ENCODE assay signal across 6 cellular contexts in genomic region chr19:48363500-48363809, GRCh38. TPM values are rescaled to one million over a fixed set of nuclear protein-coding genes. Genes with fewer than 3 reads are reported as not detected.
DNase-seq lines count a peak whose midpoint lies in the region; ATAC-seq and TF ChIP-seq lines count a peak whose summit lies in the region.

No MANE protein-coding gene starts in this region.

- H3K79me1 ChIP-seq in mesenchymal stem cell (replicated peaks; ENCODE audit: low read length, poor library complexity, severe bottlenecking), result no peaks in the 10 kb centered on the region

- H3K9me3 ChIP-seq in mesenchymal stem cell (ENCODE audit: control insufficient read depth, low read length), result no peaks in the 10 kb centered on the region

- H3K14ac ChIP-seq in mesenchymal stem cell (ENCODE audit: low read length in 2 of 2), result peak overlapping the region in 1 of 2 experiments; percentile 44

- H4K91ac ChIP-seq in mesenchymal stem cell (ENCODE audit: low read length), result peak overlapping the region; percentile 93

- H3K27me3 ChIP-seq in mesenchymal stem cell (ENCODE audit: control insufficient read depth in 1 of 2, insufficient read depth in 1 of 2, low read length in 2 of 2), result no peaks in the 10 kb centered on the region

- H3K4me3 ChIP-seq in mesenchymal stem cell (ENCODE audit: insufficient read depth in 1 of 2, low read depth in 1 of 2, low read length in 2 of 2), result peak overlapping the region; percentile 46 to 92

- H3K27ac ChIP-seq in C4-2B (peak overlapping the region; percentile 93), mesenchymal stem cell (ENCODE audit: low read length, poor library complexity, severe bottlenecking) (peak overlapping the region; percentile 65)

- ATAC-seq in HG02610 (IDR thresholded peaks at IDR 0.05; ENCODE audit: unreplicated experiment), result peak; percentile 16

- peak overlapping the region; percentile 11 to 90 for H2BK12ac ChIP-seq in mesenchymal stem cell (ENCODE audit: low read length in 2 of 2)

- H4K8ac ChIP-seq in mesenchymal stem cell (ENCODE audit: low read length), result peak overlapping the region; percentile 92

- H3K4ac ChIP-seq in mesenchymal stem cell (ENCODE audit: low read depth in 1 of 2, low read length in 2 of 2), result peak overlapping the region; percentile 55 to 90

- 4% methylated on average over 10 of the region's 10 CpGs for WGBS in mesenchymal stem cell

- peak overlapping the region; percentile 88 for H2AK5ac ChIP-seq in mesenchymal stem cell (ENCODE audit: low read length, severe bottlenecking)

- peak; percentile 31 for DNase-seq in activated naive CD4-positive, alpha-beta T cell treated with anti-CD3 and anti-CD28 coated beads, Interleukin-2, amount 50 U/mL, for 16 hours
- DNase-seq in mesenchymal stem cell (no peak), NCI-H524 (lab: John Stamatoyannopoulos, UW) (no peak), islet precursor cell (no peak)

- TF ChIP-seq CTCF in C4-2B (conservative IDR thresholded peaks at IDR 0.05), result no peak

- H3K4me2 ChIP-seq in mesenchymal stem cell (ENCODE audit: low read length, poor library complexity, severe bottlenecking), result peak overlapping the region; percentile 88

- peak overlapping the region; percentile 94 for H3K9ac ChIP-seq in mesenchymal stem cell (ENCODE audit: low read length)

- no peak overlapping the region for H2BK15ac ChIP-seq in mesenchymal stem cell (ENCODE audit: low read depth, poor library complexity, severe bottlenecking)

- peak overlapping the region; percentile 90 for H2AFZ ChIP-seq in mesenchymal stem cell (ENCODE audit: low read depth, low read length)

- peak overlapping the region; percentile 11 for H2BK5ac ChIP-seq in mesenchymal stem cell (ENCODE audit: low read depth, low read length, poor library complexity, severe bottlenecking)

- H3K18ac ChIP-seq in mesenchymal stem cell (ENCODE audit: low read depth in 1 of 2, low read length in 2 of 2), result peak overlapping the region; percentile 87 to 92

- H3K36me3 ChIP-seq in mesenchymal stem cell (ENCODE audit: control insufficient read depth in 1 of 2, insufficient read depth in 2 of 2, low read depth in 1 of 2, low read length in 2 of 2), result peaks cover 0 to 10% of the 10 kb centered on the region in 2 experiments

- peak overlapping the region; percentile 29 for H2BK120ac ChIP-seq in mesenchymal stem cell (ENCODE audit: low read depth, low read length)

- no peak overlapping the region for H3K23ac ChIP-seq in mesenchymal stem cell (ENCODE audit: low read length in 2 of 2)

- peaks cover 8% of the 10 kb centered on the region for H3K4me1 ChIP-seq in mesenchymal stem cell (ENCODE audit: control insufficient read depth, insufficient read depth, low read depth, low read length)

RNA-seq across cellular contexts. Expression of gene TMEM143, which starts 0.3 kb away (rescaled TPM):
- 3.7 TPM for polyA plus RNA-seq in mesenchymal stem cell (2013, experiment 1 of 2)
- 3.8 TPM for polyA plus RNA-seq in mesenchymal stem cell (2013, experiment 2 of 2)

RNA-seq across cellular contexts. Expression of gene SYNGR4, which starts 0.7 kb away (rescaled TPM):
- not detected for polyA plus RNA-seq in mesenchymal stem cell (2013, experiment 1 of 2)
- not detected for polyA plus RNA-seq in mesenchymal stem cell (2013, experiment 2 of 2)

RNA-seq across cellular contexts. Expression of gene KDELR1, which starts 27.9 kb away (rescaled TPM):
- 602 TPM for polyA plus RNA-seq in mesenchymal stem cell (2013, experiment 1 of 2)
- polyA plus RNA-seq in mesenchymal stem cell (2013, experiment 2 of 2), result 596 TPM

RNA-seq across cellular contexts. Expression of gene GRIN2D, which starts 30.0 kb away (rescaled TPM):
- polyA plus RNA-seq in mesenchymal stem cell (2013, experiment 1 of 2), result 3.2 TPM
- polyA plus RNA-seq in mesenchymal stem cell (2013, experiment 2 of 2), result 2.7 TPM

RNA-seq across cellular contexts. Expression of gene EMP3, which starts 38.1 kb away (rescaled TPM):
- polyA plus RNA-seq in mesenchymal stem cell (2013, experiment 1 of 2), result 450 TPM
- polyA plus RNA-seq in mesenchymal stem cell (2013, experiment 2 of 2), result 450 TPM
